In the genomic region with DNA sequence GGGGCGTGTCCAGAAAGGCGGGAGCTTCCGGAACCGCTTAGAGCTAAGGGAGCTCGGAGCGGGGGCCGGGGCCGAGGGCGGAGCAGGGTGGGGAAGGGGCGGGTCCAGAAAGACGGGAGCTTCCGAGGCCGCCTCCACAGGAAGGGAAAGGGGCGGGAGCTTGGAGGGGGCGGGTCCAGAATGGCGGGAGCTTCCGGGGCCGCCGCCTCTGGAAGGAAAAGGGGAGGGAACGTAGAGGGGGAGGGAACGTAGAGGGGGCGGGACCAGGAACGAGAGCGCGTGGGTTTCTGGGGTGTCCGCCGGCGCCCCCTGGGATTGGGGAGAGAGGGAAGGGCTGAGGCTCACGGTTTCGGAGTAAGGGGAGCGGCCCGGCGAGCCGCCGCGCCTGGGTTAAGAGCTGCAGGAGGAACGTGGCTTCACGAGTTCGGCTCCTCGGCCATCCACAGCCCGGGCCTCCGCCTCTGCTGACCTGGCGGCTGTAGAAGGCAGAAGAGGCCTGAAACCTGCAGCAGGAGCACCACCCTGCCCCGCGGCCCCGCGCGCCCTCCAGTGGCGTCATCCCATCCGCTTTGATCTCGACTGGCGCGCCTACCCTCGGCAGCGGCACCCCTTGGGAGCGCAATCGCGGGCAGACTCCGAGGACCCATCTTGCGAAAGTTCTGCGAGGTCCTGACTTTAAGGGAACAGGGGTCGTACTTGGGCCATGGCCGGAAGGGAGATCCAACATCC, we compare ENCODE assay signal across 1 cellular context.
TF ChIP-seq lines count a peak whose summit lies in the region.

No MANE protein-coding gene starts in this region.

TF ChIP-seq in WTC11, 78 proteins besides CTCF, POLR2A, EP300 and RAD21 (continued from another document):
- TF ChIP-seq E2F4 (CRISPR knock-in tag; IDR thresholded peaks at IDR 0.05; ENCODE audit: borderline replicate concordance, low read depth) (0 out of 2 replicates have a peak, but pooled peaks have one; percentile 22), JUN (CRISPR knock-in tag; IDR thresholded peaks at IDR 0.05) (no peak), E2F1 (CRISPR knock-in tag; IDR thresholded peaks at IDR 0.05) (no peak; the same call in 1 of the 2 replicates), RELA (CRISPR knock-in tag; IDR thresholded peaks at IDR 0.05; ENCODE audit: borderline replicate concordance) (no peak), PRRX2 (CRISPR knock-in tag; IDR thresholded peaks at IDR 0.05) (peak; percentile 25; the same call in 1 of the 2 replicates), ZNF138 (CRISPR knock-in tag; conservative IDR thresholded peaks at IDR 0.05) (no peak), EMX1 (CRISPR knock-in tag; IDR thresholded peaks at IDR 0.05) (no peak)
- TF ChIP-seq, protein P1, sequence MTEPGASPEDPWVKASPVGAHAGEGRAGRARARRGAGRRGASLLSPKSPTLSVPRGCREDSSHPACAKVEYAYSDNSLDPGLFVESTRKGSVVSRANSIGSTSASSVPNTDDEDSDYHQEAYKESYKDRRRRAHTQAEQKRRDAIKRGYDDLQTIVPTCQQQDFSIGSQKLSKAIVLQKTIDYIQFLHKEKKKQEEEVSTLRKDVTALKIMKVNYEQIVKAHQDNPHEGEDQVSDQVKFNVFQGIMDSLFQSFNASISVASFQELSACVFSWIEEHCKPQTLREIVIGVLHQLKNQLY (CRISPR knock-in tag; IDR thresholded peaks at IDR 0.05): no peak
